Comparison of ENCODE assay signal across 17 cellular contexts in genomic region chr3:183155499-183155898, GRCh38.
DNase-seq lines count a peak whose midpoint lies in the region; ATAC-seq and TF ChIP-seq lines count a peak whose summit lies in the region.
"Had no signal": no experiment of that assay in that cellular context is flagged by ENCODE, and none has a peak within 500 bp of the region (broad histone marks: within the 10 kb centered on the region; RNA-seq: fewer than 3 reads in every experiment).

No MANE protein-coding gene starts in this region.

- H3K27me3 ChIP-seq in BLaER1 treated with 17β-estradiol and CSF1 and Interleukin-3, amounts not matched to agents 10 nM and 100 nM, result peaks cover 0 to 16% (median 0%) of the 10 kb centered on the region in 11 experiments; a peak in 5 of 22 replicates

- H3K4me1 Mint-ChIP-seq in dendritic cell treated with granulocyte-macrophage colony-stimulating factor and Interleukin-4, amounts not matched to agents 40 ng/mL and 50 ng/mL, for 4 days (ENCODE audit: low read depth), result peaks cover 47% of the 10 kb centered on the region
- H3K4me1 Mint-ChIP-seq: CD8-positive, alpha-beta memory T cell had no signal

- peaks cover 0 to 3% (median 0%) of the 10 kb centered on the region in 11 experiments; a peak in 1 of 22 replicates for H4K20me1 ChIP-seq in BLaER1 treated with 17β-estradiol and CSF1 and Interleukin-3, amounts not matched to agents 10 nM and 100 nM

- peak; percentile 86 for DNase-seq in LNCaP clone FGC (ENCODE audit: low read depth)
- no peak for DNase-seq in RPMI8226
- DNase-seq: CD4-positive, alpha-beta T cell; CD8-positive, alpha-beta memory T cell; DMS 273 treated with DMSO at 0.1 percent for 48 hours; DMS79; EL; GDM1; GOT3; HFFc6 had no signal

- H3K4me3 ChIP-seq in BLaER1 treated with 17β-estradiol and CSF1 and Interleukin-3, amounts not matched to agents 10 nM and 100 nM, result no peak overlapping the region
- no peak overlapping the region for H3K4me3 ChIP-seq in LNCaP clone FGC (ENCODE audit: low read depth, low read length)
- H3K4me3 ChIP-seq: GM12878, HAP-1 had no signal

- peaks cover 27 to 60% (median 41%) of the 10 kb centered on the region in 10 experiments for H3K4me1 ChIP-seq in BLaER1 treated with 17β-estradiol and CSF1 and Interleukin-3, amounts not matched to agents 10 nM and 100 nM
- H3K4me1 ChIP-seq: HAP-1 had no signal

- H3K36me3 Mint-ChIP-seq in dendritic cell treated with granulocyte-macrophage colony-stimulating factor and Interleukin-4, amounts not matched to agents 40 ng/mL and 50 ng/mL, for 4 days (ENCODE audit: low read depth), result no peaks in the 10 kb centered on the region
- H3K36me3 Mint-ChIP-seq: CD14-positive monocyte had no signal

- no peak overlapping the region for H3K27ac ChIP-seq in BLaER1 treated with 17β-estradiol and CSF1 and Interleukin-3, amounts not matched to agents 10 nM and 100 nM

- H3K4me3 Mint-ChIP-seq in dendritic cell treated with granulocyte-macrophage colony-stimulating factor and Interleukin-4, amounts not matched to agents 40 ng/mL and 50 ng/mL, for 4 days, result no peak overlapping the region
- H3K4me3 Mint-ChIP-seq: CD14-positive monocyte; CD4-positive, alpha-beta T cell; CD8-positive, alpha-beta memory T cell; HFFc6 had no signal

- peak overlapping the region; percentile 13 for H3K27ac Mint-ChIP-seq in dendritic cell treated with granulocyte-macrophage colony-stimulating factor and Interleukin-4, amounts not matched to agents 40 ng/mL and 50 ng/mL, for 4 days
- H3K27ac Mint-ChIP-seq: CD14-positive monocyte; CD4-positive, alpha-beta T cell; HFFc6 had no signal

- peak overlapping the region in 6 of 11 experiments; percentile 29 to 69 (median 57); a peak in 10 of 22 replicates for H3K4me2 ChIP-seq in BLaER1 treated with 17β-estradiol and CSF1 and Interleukin-3, amounts not matched to agents 10 nM and 100 nM

- peaks cover 0 to 15% (median 0%) of the 10 kb centered on the region in 11 experiments; a peak in 4 of 22 replicates for H3K9me3 ChIP-seq in BLaER1 treated with 17β-estradiol and CSF1 and Interleukin-3, amounts not matched to agents 10 nM and 100 nM (replicated peaks in 1 of 11)
- H3K9me3 ChIP-seq: HAP-1 had no signal

- intact Hi-C loops in dendritic cell treated with granulocyte-macrophage colony-stimulating factor and Interleukin-4, amounts not matched to agents 40 ng/mL and 50 ng/mL, for 4 days (cut with micrococcal nuclease), result no loop called here

- H3K9ac ChIP-seq in BLaER1 treated with 17β-estradiol and CSF1 and Interleukin-3, amounts not matched to agents 10 nM and 100 nM, result no peak overlapping the region

- H3K27me3 Mint-ChIP-seq in dendritic cell treated with granulocyte-macrophage colony-stimulating factor and Interleukin-4, amounts not matched to agents 40 ng/mL and 50 ng/mL, for 4 days, result peaks cover 38% of the 10 kb centered on the region
- H3K27me3 Mint-ChIP-seq: CD4-positive, alpha-beta T cell; CD8-positive, alpha-beta memory T cell had no signal

- H3K9me3 Mint-ChIP-seq in dendritic cell treated with granulocyte-macrophage colony-stimulating factor and Interleukin-4, amounts not matched to agents 40 ng/mL and 50 ng/mL, for 4 days, result no peaks in the 10 kb centered on the region
- H3K9me3 Mint-ChIP-seq: CD14-positive monocyte; CD4-positive, alpha-beta T cell; CD8-positive, alpha-beta memory T cell; HFFc6 had no signal

- H3K36me3 ChIP-seq in BLaER1 treated with 17β-estradiol and CSF1 and Interleukin-3, amounts not matched to agents 10 nM and 100 nM, result no peaks in the 10 kb centered on the region
- H3K36me3 ChIP-seq: HAP-1 had no signal

- TF ChIP-seq CTCF in LNCaP clone FGC (IDR thresholded peaks at IDR 0.05; ENCODE audit: control insufficient read depth, extremely low read depth, insufficient read depth), result no peak

- ATAC-seq in GM18870 (IDR thresholded peaks at IDR 0.05; ENCODE audit: unreplicated experiment), result no peak
- no peak for ATAC-seq in activated CD4-positive, CD25-positive, alpha-beta regulatory T cell treated with anti-CD3 and anti-CD28 coated beads, Interleukin-2, amount 50 U/mL, for 24 hours
- ATAC-seq: GM12878 had no signal
